In the genomic region with DNA sequence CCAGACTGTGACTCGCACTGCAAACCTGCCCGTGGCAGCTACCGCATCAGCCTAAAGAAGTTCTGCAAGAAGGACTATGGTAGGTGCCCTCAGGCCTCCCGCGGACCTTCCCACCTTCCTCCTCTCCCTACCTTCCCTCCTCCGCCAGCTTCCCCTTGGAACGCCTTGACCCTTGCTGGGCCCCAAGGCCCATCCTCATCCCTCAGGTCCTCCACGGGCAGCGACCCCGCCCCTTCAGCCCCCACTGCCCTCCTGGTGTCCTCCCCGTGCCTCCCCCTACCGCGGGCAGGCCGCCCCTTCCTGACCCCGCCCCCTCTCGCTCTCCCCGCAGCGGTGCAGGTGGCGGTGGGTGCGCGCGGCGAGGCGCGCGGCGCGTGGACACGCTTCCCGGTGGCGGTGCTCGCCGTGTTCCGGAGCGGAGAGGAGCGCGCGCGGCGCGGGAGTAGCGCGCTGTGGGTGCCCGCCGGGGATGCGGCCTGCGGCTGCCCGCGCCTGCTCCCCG, we compare ENCODE assay signal across 8 cellular contexts. TPM values are rescaled to one million over a fixed set of nuclear protein-coding genes. Genes with fewer than 3 reads are reported as not detected.
DNase-seq lines count a peak whose midpoint lies in the region; ATAC-seq and TF ChIP-seq lines count a peak whose summit lies in the region.

No MANE protein-coding gene starts in this region.

- H3K36me3 ChIP-seq in right atrium auricular region (no peaks in the 10 kb centered on the region), RWPE2 (ENCODE audit: low read depth) (no peaks in the 10 kb centered on the region), suprapubic skin (no peaks in the 10 kb centered on the region)

- no peak for TF ChIP-seq CTCF in right atrium auricular region (IDR thresholded peaks at IDR 0.05)
- no peak for TF ChIP-seq CTCF in RWPE2 (IDR thresholded peaks at IDR 0.05; ENCODE audit: poor library complexity, severe bottlenecking)
- no peak for TF ChIP-seq CTCF in epithelial cell of esophagus (IDR thresholded peaks at IDR 0.05; ENCODE audit: insufficient read depth, low read depth, low read length, missing control alignments)
- TF ChIP-seq CTCF in suprapubic skin (IDR thresholded peaks at IDR 0.05) = no peak

- no peak for TF ChIP-seq POLR2A in suprapubic skin (IDR thresholded peaks at IDR 0.05)

- 22% methylated on average over 13 of the region's 50 CpGs for WGBS in suprapubic skin

- ATAC-seq in Right ventricle myocardium inferior (no peak), RWPE2 (ENCODE audit: low read depth) (peak; percentile 11; the same call in 2 of the 3 replicates), HG03097 (IDR thresholded peaks at IDR 0.05; ENCODE audit: low FRiP score, unreplicated experiment) (no peak)

- no peak for TF ChIP-seq EP300 in suprapubic skin (IDR thresholded peaks at IDR 0.05)

- H3K4me1 ChIP-seq in right atrium auricular region (peaks cover 0 to 66% of the 10 kb centered on the region in 2 donors), RWPE2 (ENCODE audit: insufficient read depth, poor library complexity, severe bottlenecking) (no peaks in the 10 kb centered on the region), suprapubic skin (peaks cover 69% of the 10 kb centered on the region)

- H3K9me3 ChIP-seq in right atrium auricular region = no peaks in the 10 kb centered on the region
- no peaks in the 10 kb centered on the region for H3K9me3 ChIP-seq in RWPE2 (ENCODE audit: severe bottlenecking)
- H3K9me3 ChIP-seq in suprapubic skin = no peaks in the 10 kb centered on the region

- intact Hi-C loops in Right ventricle myocardium inferior (cut with DNase I) = no loop called here

- H3K27ac ChIP-seq in right atrium auricular region (no peak overlapping the region), RWPE2 (ENCODE audit: poor library complexity, severe bottlenecking) (peak overlapping the region; percentile 54), suprapubic skin (no peak overlapping the region)

- peaks cover 2 to 6% of the 10 kb centered on the region in 2 donors for H3K27me3 ChIP-seq in right atrium auricular region
- peaks cover 6% of the 10 kb centered on the region for H3K27me3 ChIP-seq in RWPE2 (ENCODE audit: insufficient read depth, poor library complexity, severe bottlenecking)
- peaks cover 23% of the 10 kb centered on the region for H3K27me3 ChIP-seq in suprapubic skin

- H3K4me3 ChIP-seq in right atrium auricular region (peak overlapping the region; percentile 15 to 83), RWPE2 (ENCODE audit: severe bottlenecking) (peak overlapping the region; percentile 64), epithelial cell of esophagus (ENCODE audit: low read length) (peak overlapping the region; percentile 27), suprapubic skin (peak overlapping the region; percentile 59)

- no peak for DNase-seq in right atrium auricular region (ENCODE audit: low spot score)
- DNase-seq in Right ventricle myocardium inferior (ENCODE audit: missing footprints) = no peak
- DNase-seq in RWPE2 (ENCODE audit: low spot score) = no peak
- DNase-seq in epithelial cell of esophagus (ENCODE audit: low read depth) = no peak
- no peak for DNase-seq in suprapubic skin (ENCODE audit: low spot score in 2 of 2)
- DNase-seq in cerebellar nuclear complex (lab: John Stamatoyannopoulos, UW) = no peak
- no peak for DNase-seq in NCI-H774 (lab: John Stamatoyannopoulos, UW)

RNA-seq across cellular contexts. Expression of a gene that starts 1.5 kb away (rescaled TPM):
- total RNA-seq in right atrium auricular region = 10 to 100 TPM in 1 of 2 donors, 1 to 10 TPM in 1; 9.6 to 10.5 TPM
- total RNA-seq in Right ventricle myocardium inferior = 14.8 TPM
- 10 to 100 TPM; 10.8 to 23.6 (median 16.5) TPM for total RNA-seq in suprapubic skin

RNA-seq across cellular contexts. Expression of a gene that starts 2.4 kb away (rescaled TPM):
- total RNA-seq in right atrium auricular region (under 1 TPM; 0.22 to 0.51 TPM), Right ventricle myocardium inferior (0.19 TPM), suprapubic skin (not detected)

RNA-seq across cellular contexts. Expression of a gene that starts 13.6 kb away (rescaled TPM):
- total RNA-seq in right atrium auricular region = 1 to 10 TPM in 1 of 2 donors, under 1 TPM in 1; 0.63 to 4.1 TPM
- 0.95 TPM for total RNA-seq in Right ventricle myocardium inferior
- 1 to 10 TPM in 3 of 4 donors, not detected in 1; 1.4 to 2.2 (median 1.6) TPM for total RNA-seq in suprapubic skin

RNA-seq across cellular contexts. Expression of a gene that starts 40.3 kb away (rescaled TPM):
- total RNA-seq in right atrium auricular region (100 to 1,000 TPM in 1 of 2 donors, 10 to 100 TPM in 1; 63.7 to 107 TPM), Right ventricle myocardium inferior (137 TPM), suprapubic skin (100 to 1,000 TPM; 103 to 147 (median 120) TPM)

RNA-seq across cellular contexts. Expression of a gene that starts 44.2 kb away (rescaled TPM):
- 1 to 10 TPM; 1.4 to 1.7 TPM for total RNA-seq in right atrium auricular region
- total RNA-seq in Right ventricle myocardium inferior = 1.2 TPM
- total RNA-seq in suprapubic skin = 10 to 100 TPM in 2 of 4 donors, 1 to 10 TPM in 2; 6.8 to 12.4 (median 10.1) TPM
